ENCODE assay signal across 21 cellular contexts in genomic region chr12:90922068-90922743, GRCh38. TPM values are rescaled to one million over a fixed set of nuclear protein-coding genes. Genes with fewer than 3 reads are reported as not detected.
DNase-seq lines count a peak whose midpoint lies in the region; ATAC-seq and TF ChIP-seq lines count a peak whose summit lies in the region.
"Had no signal": no experiment of that assay in that cellular context is flagged by ENCODE, and none has a peak within 500 bp of the region (broad histone marks: within the 10 kb centered on the region; RNA-seq: fewer than 3 reads in every experiment).

No MANE protein-coding gene starts in this region.

- H3K4me1 Mint-ChIP-seq in mesothelial cell of epicardium (peaks cover 17% of the 10 kb centered on the region), endodermal cell (peaks cover 16% of the 10 kb centered on the region)

- H3K27ac ChIP-seq in SK-N-MC (peak overlapping the region; percentile 83), endodermal cell (ENCODE audit: low read depth, low read length) (no peak overlapping the region)
- H3K27ac ChIP-seq: HL-60, prostate gland, thyroid gland, WERI-Rb-1 had no signal

- H3K27ac Mint-ChIP-seq in mesothelial cell of epicardium: peak overlapping the region; percentile 69
- no peak overlapping the region for H3K27ac Mint-ChIP-seq in endodermal cell
- H3K27ac Mint-ChIP-seq: activated T-helper 2 cell treated with anti-CD3 and anti-CD28 coated beads, Interferon-gamma antibody, Interleukin-2, Interleukin-4, amounts not matched to agents 10 μg/mL and 5 μg/mL and 100 μg/mL, durations not matched to agents 14 hours and 24 hours and 36 hours had no signal

- peaks cover 2% of the 10 kb centered on the region for H3K4me1 ChIP-seq in endodermal cell (ENCODE audit: control insufficient read depth, insufficient read depth, low read length)
- H3K4me1 ChIP-seq: prostate gland, thyroid gland had no signal

- no peaks in the 10 kb centered on the region for H3K27me3 Mint-ChIP-seq in mesothelial cell of epicardium (ENCODE audit: low read depth)
- peaks cover 56% of the 10 kb centered on the region for H3K27me3 Mint-ChIP-seq in endodermal cell (ENCODE audit: insufficient read depth)

- ATAC-seq in esophagus mucosa (peak; percentile 62), HG03354 (IDR thresholded peaks at IDR 0.05; ENCODE audit: poor library complexity, severe bottlenecking, unreplicated experiment) (no peak)

- H3K36me3 ChIP-seq in SK-N-MC (ENCODE audit: insufficient read depth, low read length) (no peaks in the 10 kb centered on the region), endodermal cell (ENCODE audit: control insufficient read depth, insufficient read depth, low read length) (no peaks in the 10 kb centered on the region)
- H3K36me3 ChIP-seq: prostate gland, thyroid gland, WERI-Rb-1 had no signal

- DNase-seq in AG09319 (ENCODE audit: extremely low read depth, low read depth) (peak; percentile 32), SK-N-MC (ENCODE audit: low read depth, low spot score) (no peak), mesothelial cell of epicardium (ENCODE audit: low spot score in 2 of 2, unreplicated experiment in 2 of 2) (no peak), medulla oblongata (ENCODE audit: extremely low spot score) (no peak), middle frontal gyrus (ENCODE audit: extremely low spot score, low spot score) (no peak), endodermal cell (no peak)
- DNase-seq: activated CD8-positive, alpha-beta memory T cell treated with anti-CD3 and anti-CD28 coated beads for 24 hours; aorta; Calu3; GF-D8; NCI-H1436 treated with DMSO at 0.1 percent for 48 hours; NCI-H524; SW 1271; thyroid gland; WERI-Rb-1 had no signal

- H3K9ac ChIP-seq in SK-N-MC (ENCODE audit: insufficient read length) (peak overlapping the region; percentile 57), endodermal cell (ENCODE audit: extremely low read depth, low read length, poor library complexity, severe bottlenecking) (no peak overlapping the region)

- H3K4me3 ChIP-seq in SK-N-MC (peak overlapping the region; percentile 42), endodermal cell (ENCODE audit: low read length) (no peak overlapping the region)
- H3K4me3 ChIP-seq: prostate gland, thyroid gland had no signal

- H3K36me3 Mint-ChIP-seq in mesothelial cell of epicardium (peaks cover 8% of the 10 kb centered on the region), endodermal cell (ENCODE audit: low read depth) (peaks cover 5% of the 10 kb centered on the region)

- H3K9me3 Mint-ChIP-seq in mesothelial cell of epicardium: peaks cover 18% of the 10 kb centered on the region
- peaks cover 12% of the 10 kb centered on the region for H3K9me3 Mint-ChIP-seq in endodermal cell
- H3K9me3 Mint-ChIP-seq: activated T-helper 2 cell treated with anti-CD3 and anti-CD28 coated beads, Interferon-gamma antibody, Interleukin-2, Interleukin-4, amounts not matched to agents 10 μg/mL and 5 μg/mL and 100 μg/mL, durations not matched to agents 14 hours and 24 hours and 36 hours had no signal

- H3K27me3 ChIP-seq in endodermal cell (ENCODE audit: control insufficient read depth, insufficient read depth, low read length, poor library complexity, severe bottlenecking): no peaks in the 10 kb centered on the region
- H3K27me3 ChIP-seq: thyroid gland had no signal

- H3K9me3 ChIP-seq in SK-N-MC (ENCODE audit: low read depth, low read length): no peaks in the 10 kb centered on the region
- H3K9me3 ChIP-seq in endodermal cell (ENCODE audit: control insufficient read depth, low read length): peaks cover 14% of the 10 kb centered on the region
- H3K9me3 ChIP-seq: prostate gland, thyroid gland had no signal

- H3K4me3 Mint-ChIP-seq in mesothelial cell of epicardium (no peak overlapping the region), endodermal cell (no peak overlapping the region)

- TF ChIP-seq CTCF in AG09319 (IDR thresholded peaks at IDR 0.05; ENCODE audit: low read depth, low read length) (no peak), mesothelial cell of epicardium (IDR thresholded peaks at IDR 0.05; ENCODE audit: unreplicated experiment) (no peak), endodermal cell (conservative IDR thresholded peaks at IDR 0.05) (no peak)

RNA-seq across cellular contexts. Expression of gene CCER1, which starts 32.8 kb away (rescaled TPM):
- total RNA-seq in esophagus mucosa (not detected), mesothelial cell of epicardium (not detected in 3 replicates), endodermal cell (not detected)
- not detected for polyA plus RNA-seq in endodermal cell (2013, experiment 1 of 2)
- polyA plus RNA-seq in endodermal cell (2013, experiment 2 of 2): not detected
- total RNA-seq: activated T-helper 2 cell treated with anti-CD3 and anti-CD28 coated beads, Interferon-gamma antibody, Interleukin-2, Interleukin-4, amounts not matched to agents 10 μg/mL and 5 μg/mL and 100 μg/mL, durations not matched to agents 14 hours and 24 hours and 36 hours; aorta; Calu3; kidney epithelial cell had no signal
- polyA plus RNA-seq: aorta had no signal
